Comparison of ENCODE assay signal across 11 cellular contexts in the genomic region with DNA sequence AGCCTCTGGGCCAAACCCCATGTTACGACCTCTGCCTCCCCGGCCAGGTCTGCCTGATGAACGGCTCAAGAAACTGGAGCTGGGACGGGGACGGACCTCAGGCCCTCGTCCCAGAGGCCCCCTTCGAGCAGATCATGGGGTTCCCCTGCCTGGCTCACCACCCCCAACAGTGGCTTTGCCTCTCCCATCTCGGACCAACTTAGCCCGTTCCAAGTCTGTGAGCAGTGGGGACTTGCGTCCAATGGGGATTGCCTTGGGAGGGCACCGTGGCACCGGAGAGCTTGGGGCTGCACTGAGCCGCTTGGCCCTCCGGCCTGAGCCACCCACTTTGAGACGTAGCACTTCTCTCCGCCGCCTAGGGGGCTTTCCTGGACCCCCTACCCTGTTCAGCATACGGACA. TPM values are rescaled to one million over a fixed set of nuclear protein-coding genes. Genes with fewer than 3 reads are reported as not detected.
DNase-seq lines count a peak whose midpoint lies in the region; ATAC-seq lines count a peak whose summit lies in the region.
"Had no signal": no experiment of that assay in that cellular context is flagged by ENCODE, and none has a peak within 500 bp of the region (broad histone marks: within the 10 kb centered on the region; RNA-seq: fewer than 3 reads in every experiment).

No MANE protein-coding gene starts in this region.

- H3K9me3 ChIP-seq in T-helper 17 cell (ENCODE audit: control insufficient read depth, low read length, poor library complexity, severe bottlenecking) = no peaks in the 10 kb centered on the region
- H3K9me3 ChIP-seq: vagina had no signal

- no peaks in the 10 kb centered on the region for H3K9me3 Mint-ChIP-seq in activated naive CD4-positive, alpha-beta T cell treated with anti-CD3 and anti-CD28 coated beads, Interleukin-2, amount 50 U/mL, for 24 hours
- no peaks in the 10 kb centered on the region for H3K9me3 Mint-ChIP-seq in stimulated activated memory B cell treated with anti-CD40 and anti-IgM and Interleukin-4, amounts not matched to agents 10 μg/mL and 1 μg/mL and 100 μg/mL, for 72 hours

- H3K4me1 Mint-ChIP-seq in activated naive CD4-positive, alpha-beta T cell treated with anti-CD3 and anti-CD28 coated beads, Interleukin-2, amount 50 U/mL, for 24 hours = peaks cover 59% of the 10 kb centered on the region
- H3K4me1 Mint-ChIP-seq in T-helper 17 cell = peaks cover 50% of the 10 kb centered on the region
- H3K4me1 Mint-ChIP-seq in stimulated activated memory B cell treated with anti-CD40 and anti-IgM and Interleukin-4, amounts not matched to agents 10 μg/mL and 1 μg/mL and 100 μg/mL, for 72 hours = peaks cover 58% of the 10 kb centered on the region

- no peak for ATAC-seq in T-helper 17 cell
- no peak for ATAC-seq in stimulated activated memory B cell treated with anti-CD40 and anti-IgM and Interleukin-4, amounts not matched to agents 10 μg/mL and 1 μg/mL and 100 μg/mL, for 72 hours
- no peak for ATAC-seq in GM21423 (IDR thresholded peaks at IDR 0.05; ENCODE audit: unreplicated experiment)

- H3K27ac Mint-ChIP-seq in activated naive CD4-positive, alpha-beta T cell treated with anti-CD3 and anti-CD28 coated beads, Interleukin-2, amount 50 U/mL, for 24 hours = no peak overlapping the region
- peak overlapping the region; percentile 16 for H3K27ac Mint-ChIP-seq in T-helper 17 cell
- H3K27ac Mint-ChIP-seq in stimulated activated memory B cell treated with anti-CD40 and anti-IgM and Interleukin-4, amounts not matched to agents 10 μg/mL and 1 μg/mL and 100 μg/mL, for 72 hours = peak overlapping the region; percentile 38

- peak overlapping the region; percentile 91 for H3K4me3 Mint-ChIP-seq in activated naive CD4-positive, alpha-beta T cell treated with anti-CD3 and anti-CD28 coated beads, Interleukin-2, amount 50 U/mL, for 24 hours
- H3K4me3 Mint-ChIP-seq in T-helper 17 cell = peak overlapping the region; percentile 93
- H3K4me3 Mint-ChIP-seq in stimulated activated memory B cell treated with anti-CD40 and anti-IgM and Interleukin-4, amounts not matched to agents 10 μg/mL and 1 μg/mL and 100 μg/mL, for 72 hours = peak overlapping the region; percentile 81

- H3K27me3 Mint-ChIP-seq in activated naive CD4-positive, alpha-beta T cell treated with anti-CD3 and anti-CD28 coated beads, Interleukin-2, amount 50 U/mL, for 24 hours = no peaks in the 10 kb centered on the region
- no peaks in the 10 kb centered on the region for H3K27me3 Mint-ChIP-seq in T-helper 17 cell
- H3K27me3 Mint-ChIP-seq in stimulated activated memory B cell treated with anti-CD40 and anti-IgM and Interleukin-4, amounts not matched to agents 10 μg/mL and 1 μg/mL and 100 μg/mL, for 72 hours = no peaks in the 10 kb centered on the region

- no peak for DNase-seq in activated naive CD4-positive, alpha-beta T cell (lab: John Stamatoyannopoulos, UW)
- DNase-seq in T-helper 17 cell = no peak
- peak; percentile 44 for DNase-seq in islet precursor cell
- DNase-seq in ecto neural progenitor cell (ENCODE audit: low spot score) = no peak
- DNase-seq in GOT3 (lab: John Stamatoyannopoulos, UW) = no peak
- DNase-seq: NCI-H1436, NCI-H774 had no signal

- H3K36me3 Mint-ChIP-seq in activated naive CD4-positive, alpha-beta T cell treated with anti-CD3 and anti-CD28 coated beads, Interleukin-2, amount 50 U/mL, for 24 hours = peaks cover 13% of the 10 kb centered on the region
- H3K36me3 Mint-ChIP-seq in T-helper 17 cell (ENCODE audit: low read depth) = peaks cover 12% of the 10 kb centered on the region
- peaks cover 53% of the 10 kb centered on the region for H3K36me3 Mint-ChIP-seq in stimulated activated memory B cell treated with anti-CD40 and anti-IgM and Interleukin-4, amounts not matched to agents 10 μg/mL and 1 μg/mL and 100 μg/mL, for 72 hours

RNA-seq across cellular contexts. Expression of a gene that starts 1.5 kb away (rescaled TPM):
- 10 to 100 TPM; 35.9 to 37.0 TPM for total RNA-seq in T-helper 17 cell

RNA-seq across cellular contexts. Expression of a gene that starts 5.5 kb away (rescaled TPM):
- 10 to 100 TPM; 40.4 to 43.7 TPM for total RNA-seq in T-helper 17 cell

RNA-seq across cellular contexts. Expression of a gene that starts 7.0 kb away (rescaled TPM):
- 100 to 1,000 TPM; 152 to 154 TPM for total RNA-seq in T-helper 17 cell

RNA-seq across cellular contexts. Expression of a gene that starts 16.5 kb away (rescaled TPM):
- total RNA-seq in T-helper 17 cell = 10 to 100 TPM; 43.7 to 49.2 TPM

RNA-seq across cellular contexts. Expression of a gene that starts 28.3 kb away (rescaled TPM):
- total RNA-seq in T-helper 17 cell = 10 to 100 TPM; 32.9 to 40.0 TPM
